ENCODE assay signal across 20 cellular contexts in the genomic region with DNA sequence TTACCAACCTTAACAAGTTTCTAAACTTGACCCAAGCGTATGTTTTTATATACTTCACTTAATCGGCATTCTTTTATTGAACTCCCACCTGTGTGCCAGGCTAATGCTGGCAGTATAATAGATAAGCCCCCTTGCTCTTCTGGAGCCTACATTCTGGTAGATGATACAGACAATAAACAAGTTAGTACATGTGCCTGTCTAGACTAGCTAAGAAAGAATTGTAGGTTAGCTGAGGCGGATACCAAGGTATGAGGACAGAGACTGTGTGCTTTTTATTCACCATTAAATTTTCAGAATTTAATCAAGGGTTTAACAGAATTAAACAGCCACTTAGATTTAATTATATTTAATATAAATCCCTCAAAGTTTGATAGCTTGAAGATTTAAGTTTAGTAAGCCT.
"Had no signal": no experiment of that assay in that cellular context is flagged by ENCODE, and none has a peak within 500 bp of the region (broad histone marks: within the 10 kb centered on the region; RNA-seq: fewer than 3 reads in every experiment).

No MANE protein-coding gene starts in this region.

- H3K27ac Mint-ChIP-seq: stimulated activated naive B cell treated with anti-CD40 and anti-IgM and Interleukin-4, amounts not matched to agents 10 μg/mL and 1 μg/mL and 100 μg/mL, for 72 hours; T-helper 17 cell had no signal

- DNase-seq: activated CD4-positive, alpha-beta T cell treated with anti-CD3 and anti-CD28 coated beads, Interleukin-2, amount 50 U/mL, for 48 hours; activated CD8-positive, alpha-beta memory T cell treated with anti-CD3 and anti-CD28 coated beads, Interleukin-2, amount 50 U/mL, for 48 hours; activated naive CD8-positive, alpha-beta T cell treated with anti-CD3 and anti-CD28 coated beads, Interleukin-2, amount 50 U/mL, for 24 hours; anterior cingulate cortex; central memory CD4-positive, alpha-beta T cell; dorsolateral prefrontal cortex; gastrocnemius medialis; head of caudate nucleus; kidney glomerular epithelial cell; left ventricle myocardium inferior; mesendoderm; naive thymus-derived CD8-positive, alpha-beta T cell; pancreas; stimulated activated CD4-positive, alpha-beta T cell treated with anti-CD3 and anti-CD28 coated beads, Interleukin-4, amount 100 ng/mL, for 4 hours; stimulated activated naive B cell treated with anti-CD40 and anti-IgM and Interleukin-4, amounts not matched to agents 10 μg/mL and 1 μg/mL and 100 μg/mL, for 72 hours; T-helper 17 cell had no signal

- H3K4me1 Mint-ChIP-seq: brain; naive thymus-derived CD8-positive, alpha-beta T cell; stimulated activated naive B cell treated with anti-CD40 and anti-IgM and Interleukin-4, amounts not matched to agents 10 μg/mL and 1 μg/mL and 100 μg/mL, for 72 hours had no signal

- ATAC-seq: activated naive CD8-positive, alpha-beta T cell treated with anti-CD3 and anti-CD28 coated beads, Interleukin-2, amount 50 U/mL, for 24 hours; gastrocnemius medialis; naive thymus-derived CD8-positive, alpha-beta T cell; pancreas; sciatic nerve; stimulated activated naive B cell treated with anti-CD40 and anti-IgM and Interleukin-4, amounts not matched to agents 10 μg/mL and 1 μg/mL and 100 μg/mL, for 72 hours; T-helper 17 cell had no signal

- H3K27ac ChIP-seq: dorsolateral prefrontal cortex, gastrocnemius medialis, left ventricle myocardium inferior, neutrophil, pancreas, VCaP had no signal

- H3K4me3 Mint-ChIP-seq: activated naive CD8-positive, alpha-beta T cell treated with anti-CD3 and anti-CD28 coated beads, Interleukin-2, amount 50 U/mL, for 24 hours; brain; naive thymus-derived CD8-positive, alpha-beta T cell; stimulated activated naive B cell treated with anti-CD40 and anti-IgM and Interleukin-4, amounts not matched to agents 10 μg/mL and 1 μg/mL and 100 μg/mL, for 72 hours; T-helper 17 cell had no signal

- H3K9me3 Mint-ChIP-seq: activated naive CD8-positive, alpha-beta T cell treated with anti-CD3 and anti-CD28 coated beads, Interleukin-2, amount 50 U/mL, for 24 hours; brain; naive thymus-derived CD8-positive, alpha-beta T cell; stimulated activated naive B cell treated with anti-CD40 and anti-IgM and Interleukin-4, amounts not matched to agents 10 μg/mL and 1 μg/mL and 100 μg/mL, for 72 hours had no signal

- H3K27me3 Mint-ChIP-seq: activated naive CD8-positive, alpha-beta T cell treated with anti-CD3 and anti-CD28 coated beads, Interleukin-2, amount 50 U/mL, for 24 hours; brain; naive thymus-derived CD8-positive, alpha-beta T cell; stimulated activated naive B cell treated with anti-CD40 and anti-IgM and Interleukin-4, amounts not matched to agents 10 μg/mL and 1 μg/mL and 100 μg/mL, for 72 hours; T-helper 17 cell had no signal
